8 cellular contexts compared by ENCODE assay signal in the genomic region with DNA sequence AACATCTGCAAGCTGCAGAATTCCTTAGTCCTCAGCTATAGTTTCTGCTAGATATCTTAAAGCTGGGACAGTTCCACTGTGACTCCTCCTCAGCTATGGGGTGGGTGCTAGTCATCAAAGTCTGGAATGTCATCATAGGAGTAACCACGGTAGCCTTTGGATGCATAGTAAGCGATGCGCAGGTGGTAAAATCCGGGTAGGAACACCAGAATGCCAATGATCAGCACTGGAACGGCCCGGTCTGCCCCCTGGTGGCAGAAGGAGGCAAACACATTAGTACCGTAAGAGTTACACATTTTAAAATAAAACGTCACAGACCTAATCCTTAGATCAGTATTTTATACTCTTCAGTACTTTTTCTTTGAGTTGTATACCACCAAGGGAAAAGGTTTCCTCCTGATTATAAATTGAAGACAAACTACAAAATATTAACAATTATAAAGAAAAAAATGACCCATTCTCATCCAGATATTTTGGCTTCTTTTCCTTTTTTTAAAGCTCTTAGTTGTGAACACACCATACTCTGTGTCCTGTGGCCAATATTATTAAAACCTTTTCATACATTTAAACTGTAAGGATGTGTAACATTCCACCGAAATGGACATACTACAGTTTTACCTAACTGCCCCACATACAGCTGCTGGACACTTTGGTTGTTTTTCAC. TPM values are rescaled to one million over a fixed set of nuclear protein-coding genes. Genes with fewer than 3 reads are reported as not detected.
A peak's percentile ranks its signal among the peaks of the same experiment; 100 is the strongest.
DNase-seq lines count a peak whose midpoint lies in the region; ATAC-seq and TF ChIP-seq lines count a peak whose summit lies in the region.

No MANE protein-coding gene starts in this region.

- H3K9me3 ChIP-seq in IMR-90 (ENCODE audit: control insufficient read depth, insufficient read depth, low read length), result no peaks in the 10 kb centered on the region
- no peaks in the 10 kb centered on the region for H3K9me3 ChIP-seq in neuronal stem cell (replicated peaks in 1 of 2; ENCODE audit: control insufficient read depth in 2 of 2, insufficient read depth in 1 of 2, low read depth in 1 of 2, low read length in 2 of 2)

- peaks cover 6 to 36% of the 10 kb centered on the region in 2 donors for H3K36me3 Mint-ChIP-seq in activated T-cell treated with anti-CD3 and anti-CD28 coated beads, Interleukin-2, amount 50 U/mL, for 72 hours (ENCODE audit: insufficient read depth in 2 of 2)

- H3K4me1 Mint-ChIP-seq in activated T-cell treated with anti-CD3 and anti-CD28 coated beads, Interleukin-2, amount 50 U/mL, for 72 hours (ENCODE audit: low read depth), result peaks cover 14% of the 10 kb centered on the region

- ATAC-seq in IMR-90 (ENCODE audit: low read depth), result peak; percentile 96
- peak; percentile 64 to 68 for ATAC-seq in activated T-cell treated with anti-CD3 and anti-CD28 coated beads, Interleukin-2, amount 50 U/mL, for 72 hours (replicated peaks in 1 of 2)
- ATAC-seq in HG03342 (IDR thresholded peaks at IDR 0.05; ENCODE audit: unreplicated experiment), result no peak

- H2BK5ac ChIP-seq in IMR-90 (ENCODE audit: low read depth, low read length, poor library complexity, severe bottlenecking), result no peak overlapping the region
- H2BK5ac ChIP-seq in neuronal stem cell (ENCODE audit: low read length), result no peak overlapping the region

- H3K27ac ChIP-seq in IMR-90 (ENCODE audit: insufficient read depth, low read length), result no peak overlapping the region
- H3K27ac ChIP-seq in neuronal stem cell (replicated peaks; ENCODE audit: low read length), result no peak overlapping the region
- no peak overlapping the region for H3K27ac ChIP-seq in substantia nigra (ENCODE audit: low read depth, low read length, poor library complexity, severe bottlenecking)

- H2BK120ac ChIP-seq in IMR-90 (ENCODE audit: low read depth, low read length), result no peak overlapping the region
- no peak overlapping the region for H2BK120ac ChIP-seq in neuronal stem cell (ENCODE audit: low read depth, low read length)

- H2BK12ac ChIP-seq in neuronal stem cell (ENCODE audit: low read length), result no peak overlapping the region

- H2AK5ac ChIP-seq in IMR-90 (ENCODE audit: low read depth, low read length), result no peak overlapping the region
- H2AK5ac ChIP-seq in neuronal stem cell (ENCODE audit: low read depth, low read length), result no peak overlapping the region

- H3K18ac ChIP-seq in IMR-90 (ENCODE audit: low read depth, low read length) (no peak overlapping the region), neuronal stem cell (ENCODE audit: low read length) (no peak overlapping the region)

- H3K4me1 ChIP-seq in IMR-90 (ENCODE audit: control insufficient read depth, insufficient read depth, low read length) (no peaks in the 10 kb centered on the region), neuronal stem cell (ENCODE audit: control insufficient read depth in 2 of 2, insufficient read depth in 1 of 2, low read depth in 1 of 2, low read length in 2 of 2) (no peaks in the 10 kb centered on the region)

- H3K4me3 ChIP-seq in IMR-90 (ENCODE audit: insufficient read depth, low read depth, low read length) (no peak overlapping the region), fibroblast of pulmonary artery (replicated peaks; ENCODE audit: low read depth, low read length) (no peak overlapping the region), neuronal stem cell (ENCODE audit: low read length in 2 of 2) (no peak overlapping the region)

- in situ Hi-C loops in IMR-90 (cut with MboI; ENCODE audit: low sequenced_read_pairs), result no loop called here

- no peak overlapping the region for H2AK9ac ChIP-seq in IMR-90 (replicated peaks; ENCODE audit: low read depth, low read length, poor library complexity)

- TF ChIP-seq POLR2A in IMR-90 (IDR thresholded peaks at IDR 0.05; ENCODE audit: low read depth, low read length), result no peak

- H3K23ac ChIP-seq in IMR-90 (ENCODE audit: low read depth, low read length) (no peak overlapping the region), neuronal stem cell (ENCODE audit: low read depth, low read length, poor library complexity) (no peak overlapping the region)

- peak overlapping the region; percentile 93 for H3K27ac Mint-ChIP-seq in activated T-cell treated with anti-CD3 and anti-CD28 coated beads, Interleukin-2, amount 50 U/mL, for 72 hours

- no TSS peak for BruUV-seq in IMR-90 (replicated peaks; lab: Mats Ljungman, UMichigan)

- H3K56ac ChIP-seq in IMR-90 (ENCODE audit: extremely low read depth, insufficient read depth, low read length), result no peak overlapping the region; the same call in 1 of the 2 replicates

- peaks cover 4% of the 10 kb centered on the region; the same call in 1 of the 2 replicates for H4K20me1 ChIP-seq in IMR-90 (ENCODE audit: insufficient read depth, low read length)

- TF ChIP-seq CTCF in GM10248 (IDR thresholded peaks at IDR 0.05; ENCODE audit: control extremely low read depth, extremely low read depth, low read depth, missing control alignments) (peak; percentile 84), IMR-90 (conservative IDR thresholded peaks at IDR 0.05; ENCODE audit: low read depth, low read length) (peak; percentile 84), fibroblast of pulmonary artery (IDR thresholded peaks at IDR 0.05; ENCODE audit: low read length, missing control alignments) (peak; percentile 75)

- H2BK20ac ChIP-seq in IMR-90 (ENCODE audit: low read depth, low read length), result no peak overlapping the region; the same call in 1 of the 2 replicates

- peak; percentile 85 for TF ChIP-seq RAD21 in IMR-90 (IDR thresholded peaks at IDR 0.05; ENCODE audit: low read length)

- no peak overlapping the region for H4K5ac ChIP-seq in IMR-90 (ENCODE audit: low read depth, low read length)

- intact Hi-C loops in IMR-90 (cut with micrococcal nuclease), result loop anchor here (1.0 to 5.0 kb wide), 4 partner anchors 129 to 494 kb away; no protein-coding TSS in a partner anchor

- H3K14ac ChIP-seq in IMR-90 (replicated peaks; ENCODE audit: low read depth, low read length), result no peak overlapping the region
- H3K14ac ChIP-seq in neuronal stem cell (ENCODE audit: low read length), result no peak overlapping the region

- no peak overlapping the region for H3K4ac ChIP-seq in IMR-90 (ENCODE audit: low read depth, low read length)
- H3K4ac ChIP-seq in neuronal stem cell (ENCODE audit: low read length), result no peak overlapping the region

- no peaks in the 10 kb centered on the region for H3K27me3 Mint-ChIP-seq in activated T-cell treated with anti-CD3 and anti-CD28 coated beads, Interleukin-2, amount 50 U/mL, for 72 hours (ENCODE audit: low read depth)

- dilution Hi-C loops in IMR-90 (cut with HindIII; ENCODE audit: low sequenced_read_pairs, unreplicated experiment), result no loop called here

- no peak overlapping the region for H2AFZ ChIP-seq in IMR-90 (replicated peaks; ENCODE audit: low read length, poor library complexity)
- no peak overlapping the region for H2AFZ ChIP-seq in neuronal stem cell (ENCODE audit: low read length)

- H3K9me3 Mint-ChIP-seq in activated T-cell treated with anti-CD3 and anti-CD28 coated beads, Interleukin-2, amount 50 U/mL, for 72 hours, result no peaks in the 10 kb centered on the region

- H3K36me3 ChIP-seq in IMR-90 (ENCODE audit: control insufficient read depth, insufficient read depth, low read length), result peaks cover 42% of the 10 kb centered on the region
- H3K36me3 ChIP-seq in neuronal stem cell (replicated peaks in 1 of 2; ENCODE audit: control insufficient read depth in 2 of 2, insufficient read depth in 2 of 2, low read length in 2 of 2), result peaks cover 17 to 98% of the 10 kb centered on the region in 2 donors

- no CpG with 5 or more reads among the region's 9 CpGs for WGBS in IMR-90 (ENCODE audit: extremely low coverage in 2 of 2, insufficient read length in 1 of 2), 2 experiments
- WGBS in neuronal stem cell (ENCODE audit: extremely low coverage in 2 of 2, insufficient read length in 2 of 2, insufficient replicate concordance in 1 of 2), 2 donors, result no CpG with 5 or more reads among the region's 9 CpGs

- H4K91ac ChIP-seq in IMR-90 (ENCODE audit: insufficient read depth, low read depth, low read length) (no peak overlapping the region), neuronal stem cell (ENCODE audit: low read depth, low read length, poor library complexity) (no peak overlapping the region)

- H2BK15ac ChIP-seq in IMR-90 (ENCODE audit: low read depth, low read length), result no peak overlapping the region
- no peak overlapping the region for H2BK15ac ChIP-seq in neuronal stem cell (ENCODE audit: low read length)

- peak; percentile 63 for DNase-seq in GM10248 (ENCODE audit: extremely low spot score)
- DNase-seq in IMR-90, result peak; percentile 66
- peak; percentile 88 for DNase-seq in RKO (ENCODE audit: low spot score)
- peak; percentile 68 to 77 for DNase-seq in activated T-cell treated with anti-CD3 and anti-CD28 coated beads, Interleukin-2, amount 50 U/mL, for 72 hours
- DNase-seq in fibroblast of pulmonary artery (ENCODE audit: low read depth), result peak; percentile 71
- DNase-seq in neuronal stem cell (ENCODE audit: low spot score), result peak; percentile 48
- peak in 42 of 49 donors; percentile 6 to 82 (median 58) for DNase-seq in substantia nigra (lab: John Stamatoyannopoulos, UW)

- POLR2A ChIA-PET in GM10248 (lab: Yijun Ruan, JAX) (no interaction called here), IMR-90 (lab: Charles Lee; ENCODE audit: unreplicated experiment) (no interaction called here)

- H3K79me1 ChIP-seq in IMR-90 (ENCODE audit: low read depth in 1 of 2, low read length in 2 of 2), result peaks cover 11 to 20% of the 10 kb centered on the region in 2 experiments; a peak in 3 of 4 replicates
- H3K79me1 ChIP-seq in neuronal stem cell (ENCODE audit: low read depth, low read length), result no peaks in the 10 kb centered on the region

- CTCF ChIA-PET in GM10248 (lab: Yijun Ruan, JAX) (interaction anchor here (0.6 to 5.4 kb wide), 67 partner anchors 9 to 532 kb away, joined by 3 to 77 read pairs (median 4); partner anchors contain the start of gene PCNA), IMR-90 (lab: Yijun Ruan, JAX) (interaction anchor here (0.6 to 1.6 kb wide), 10 partner anchors 34 to 359 kb away, joined by 3 to 6 read pairs (median 3); no protein-coding TSS in a partner anchor)

- H3K27me3 ChIP-seq in IMR-90 (ENCODE audit: control insufficient read depth, insufficient read depth, low read length), result no peaks in the 10 kb centered on the region
- H3K27me3 ChIP-seq in neuronal stem cell (ENCODE audit: control insufficient read depth in 3 of 3, insufficient read depth in 3 of 3, low read depth in 1 of 3, low read length in 3 of 3), result peaks cover 0 to 1% (median 0%) of the 10 kb centered on the region in 3 experiments

- H3K9ac ChIP-seq in IMR-90 (ENCODE audit: low read depth, low read length), result no peak overlapping the region
- no peak overlapping the region for H3K9ac ChIP-seq in neuronal stem cell (ENCODE audit: low read depth, low read length, poor library complexity)

- H4K8ac ChIP-seq in IMR-90 (ENCODE audit: low read depth in 2 of 2, low read length in 2 of 2) (no peak overlapping the region), neuronal stem cell (ENCODE audit: low read depth, low read length) (no peak overlapping the region)

- no peak overlapping the region for H3K4me3 Mint-ChIP-seq in activated T-cell treated with anti-CD3 and anti-CD28 coated beads, Interleukin-2, amount 50 U/mL, for 72 hours

- H3K9me1 ChIP-seq in IMR-90 (ENCODE audit: insufficient read depth, low read length), result no peaks in the 10 kb centered on the region; the same call in 1 of the 2 replicates

- H3K4me2 ChIP-seq in IMR-90 (ENCODE audit: low read depth, low read length) (no peak overlapping the region), neuronal stem cell (ENCODE audit: insufficient read depth, low read length, poor library complexity, severe bottlenecking) (no peak overlapping the region)

RNA-seq across cellular contexts. Expression of gene TMEM230, which starts 12.1 kb away (rescaled TPM):
- total RNA-seq in IMR-90 (2012; rRNA removed), result 69.2 and 84.4 TPM in 2 replicates
- 97.7 and 102 TPM in 2 replicates for polyA plus RNA-seq in IMR-90 (2012; rRNA removed)
- 54.2 and 64.1 TPM in 2 replicates for polyA plus RNA-seq in IMR-90 (2012; cell fraction: cytosol; rRNA removed)
- polyA plus RNA-seq in IMR-90 (2012; cell fraction: nucleus; rRNA removed; ENCODE audit: low replicate concordance), result 12.4 and 30.1 TPM in 2 replicates
- total RNA-seq in activated T-cell treated with anti-CD3 and anti-CD28 coated beads, Interleukin-2, amount 50 U/mL, for 72 hours, result 10 to 100 TPM; 70.9 to 71.9 TPM
- polyA plus RNA-seq in neuronal stem cell (2013, experiment 1 of 2), result 121 TPM
- polyA plus RNA-seq in neuronal stem cell (2013, experiment 2 of 2), result 121 TPM

RNA-seq across cellular contexts. Expression of gene PCNA, which starts 18.9 kb away (rescaled TPM):
- 155 and 222 TPM in 2 replicates for total RNA-seq in IMR-90 (2012; rRNA removed)
- 185 and 213 TPM in 2 replicates for polyA plus RNA-seq in IMR-90 (2012; rRNA removed)
- polyA plus RNA-seq in IMR-90 (2012; cell fraction: cytosol; rRNA removed), result 92.7 and 174 TPM in 2 replicates
- 81.5 and 150 TPM in 2 replicates for polyA plus RNA-seq in IMR-90 (2012; cell fraction: nucleus; rRNA removed; ENCODE audit: low replicate concordance)
- total RNA-seq in activated T-cell treated with anti-CD3 and anti-CD28 coated beads, Interleukin-2, amount 50 U/mL, for 72 hours, result 100 to 1,000 TPM; 383 to 474 TPM
- 214 TPM for polyA plus RNA-seq in neuronal stem cell (2013, experiment 1 of 2)
- 222 TPM for polyA plus RNA-seq in neuronal stem cell (2013, experiment 2 of 2)

RNA-seq across cellular contexts. Expression of gene CDS2, which starts 26.0 kb away (rescaled TPM):
- 47.1 and 57.5 TPM in 2 replicates for total RNA-seq in IMR-90 (2012; rRNA removed)
- 14.2 and 17.0 TPM in 2 replicates for polyA plus RNA-seq in IMR-90 (2012; rRNA removed)
- polyA plus RNA-seq in IMR-90 (2012; cell fraction: cytosol; rRNA removed), result 5.6 and 7.2 TPM in 2 replicates
- polyA plus RNA-seq in IMR-90 (2012; cell fraction: nucleus; rRNA removed; ENCODE audit: low replicate concordance), result 3.1 and 12.8 TPM in 2 replicates
- total RNA-seq in activated T-cell treated with anti-CD3 and anti-CD28 coated beads, Interleukin-2, amount 50 U/mL, for 72 hours, result 10 to 100 TPM; 62.0 to 67.2 TPM
- 31.8 TPM for polyA plus RNA-seq in neuronal stem cell (2013, experiment 1 of 2)
- 32.6 TPM for polyA plus RNA-seq in neuronal stem cell (2013, experiment 2 of 2)
